In genomic region chr2:23803275-23803964, GRCh38 we compare ENCODE assay signal across 12 cellular contexts.
DNase-seq lines count a peak whose midpoint lies in the region; ATAC-seq and TF ChIP-seq lines count a peak whose summit lies in the region.
"Had no signal": no experiment of that assay in that cellular context is flagged by ENCODE, and none has a peak within 500 bp of the region (broad histone marks: within the 10 kb centered on the region; RNA-seq: fewer than 3 reads in every experiment).

No MANE protein-coding gene starts in this region.

- in situ Hi-C loops in astrocyte of the cerebellum (cut with HindIII; ENCODE audit: low sequenced_read_pairs), result no loop called here

- ATAC-seq in Right ventricle myocardium superior (ENCODE audit: poor library complexity) (peak; percentile 27), left ventricle myocardium superior (no peak), GM19328 (IDR thresholded peaks at IDR 0.05; ENCODE audit: unreplicated experiment) (no peak)

- H3K4me3 ChIP-seq in astrocyte of the cerebellum (ENCODE audit: low read depth, low read length), result no peak overlapping the region
- H3K4me3 ChIP-seq: HAP-1 had no signal

- TF ChIP-seq CTCF in astrocyte of the cerebellum (IDR thresholded peaks at IDR 0.05; ENCODE audit: low read depth, low read length, missing control alignments), result no peak

- DNase-seq in Right ventricle myocardium superior (no peak), left ventricle myocardium superior (no peak), astrocyte of the cerebellum (ENCODE audit: low read depth) (peak; percentile 72), hepatic stellate cell (ENCODE audit: low spot score) (peak; percentile 4), stromal cell of bone marrow (ENCODE audit: low read depth) (peak; percentile 45), NCI-H526 (lab: John Stamatoyannopoulos, UW) (no peak)
- no peak for DNase-seq in activated T-cell treated with anti-CD3 and anti-CD28 coated beads, Interleukin-2, amount 50 U/mL, for 48 hours
- DNase-seq: activated CD4-positive, alpha-beta T cell treated with anti-CD3 and anti-CD28 coated beads, Interleukin-2, amount 10 ng/mL, durations not matched to agents 7 days and 5 days; activated effector memory CD4-positive, alpha-beta T cell treated with Interleukin-2 at 50 U/mL for 16 hours; DMS153 had no signal

- intact Hi-C loops in Right ventricle myocardium superior (cut with DNase I) (no loop called here), left ventricle myocardium superior (cut with micrococcal nuclease) (no loop called here)

Comparison
In these comparisons a context has a peak if more than half of its experiments do, and no peak if none do; other contexts are left out.
1. DNase-seq: peak in astrocyte of the cerebellum (single experiment), hepatic stellate cell (single experiment) and stromal cell of bone marrow (single experiment); none in Right ventricle myocardium superior (single experiment), left ventricle myocardium superior (single experiment), activated T-cell treated with anti-CD3 and anti-CD28 coated beads, Interleukin-2, amount 50 U/mL, for 48 hours (0 of 2) and NCI-H526 (0 of 2).